In the genomic region with DNA sequence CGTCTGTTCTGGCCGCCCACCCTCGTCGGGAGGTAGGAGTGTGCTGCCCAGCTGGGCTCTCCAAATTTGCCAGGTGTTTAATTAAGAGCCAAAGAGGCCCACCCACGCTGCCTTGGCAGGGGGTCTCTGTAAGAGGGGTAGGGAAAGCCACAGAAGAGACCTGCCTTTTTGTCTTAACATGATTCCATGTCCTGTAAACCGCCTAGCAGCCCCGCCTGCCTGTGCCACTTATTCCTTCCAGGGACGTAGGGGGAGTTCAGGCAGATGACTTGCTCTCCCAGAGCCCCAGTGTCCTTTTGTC, we compare ENCODE assay signal across 12 cellular contexts. TPM values are rescaled to one million over a fixed set of nuclear protein-coding genes. Genes with fewer than 3 reads are reported as not detected.
A peak's percentile ranks its signal among the peaks of the same experiment; 100 is the strongest.
DNase-seq lines count a peak whose midpoint lies in the region; ATAC-seq and TF ChIP-seq lines count a peak whose summit lies in the region.
"Had no signal": no experiment of that assay in that cellular context is flagged by ENCODE, and none has a peak within 500 bp of the region (broad histone marks: within the 10 kb centered on the region; RNA-seq: fewer than 3 reads in every experiment).

No MANE protein-coding gene starts in this region.

- TF ChIP-seq CTCF in chondrocyte (IDR thresholded peaks at IDR 0.05) (no peak), neural progenitor cell (IDR thresholded peaks at IDR 0.05) (no peak)

- H3K4me3 ChIP-seq in neural progenitor cell = no peak overlapping the region
- H3K4me3 ChIP-seq: SK-N-MC had no signal

- no peak overlapping the region for H3K27ac ChIP-seq in neural progenitor cell
- H3K27ac ChIP-seq: SK-N-MC had no signal

- H3K27me3 Mint-ChIP-seq in chondrocyte (ENCODE audit: low read depth) (no peaks in the 10 kb centered on the region), neural progenitor cell (ENCODE audit: insufficient read depth, low read depth) (peaks cover 5% of the 10 kb centered on the region)

- no peak overlapping the region for H2AFZ ChIP-seq in neural progenitor cell (replicated peaks)

- H4K20me1 ChIP-seq in neural progenitor cell (ENCODE audit: low read depth) = peaks cover 9% of the 10 kb centered on the region

- H3K27me3 ChIP-seq in neural progenitor cell = peaks cover 15% of the 10 kb centered on the region

- H3K4me1 ChIP-seq in neural progenitor cell = peaks cover 20% of the 10 kb centered on the region

- peak overlapping the region; percentile 98 for H3K4me2 ChIP-seq in neural progenitor cell

- no peaks in the 10 kb centered on the region for H3K36me3 ChIP-seq in neural progenitor cell

- DNase-seq in DMS 273 (lab: John Stamatoyannopoulos, UW; ENCODE audit: unreplicated experiment) (peak; percentile 71), NCI-H345 (lab: John Stamatoyannopoulos, UW) (peak; percentile 32), chondrocyte (ENCODE audit: low spot score) (no peak), neural progenitor cell (ENCODE audit: low spot score) (peak; percentile 55), NCI-H1436 treated with DMSO at 0.1 percent for 48 hours (lab: John Stamatoyannopoulos, UW) (no peak), KG1 (lab: John Stamatoyannopoulos, UW) (no peak), NCI-H128 (lab: John Stamatoyannopoulos, UW; ENCODE audit: unreplicated experiment) (no peak)
- no peak for DNase-seq in stimulated activated effector memory CD8-positive, alpha-beta T cell treated with anti-CD3 and anti-CD28 coated beads, Interleukin-12 subunit alpha, Interleukin-12 subunit beta, amount 100 ng/mL, for 72 hours (ENCODE audit: low spot score in 2 of 2)
- DNase-seq: IMR-90, NCI-H1436, NCI-H82 had no signal

- H3F3A ChIP-seq in neural progenitor cell (ENCODE audit: low read depth) = peaks cover 17% of the 10 kb centered on the region

- H3K79me2 ChIP-seq in neural progenitor cell (ENCODE audit: low read depth) = no peaks in the 10 kb centered on the region

- H3K27ac Mint-ChIP-seq in chondrocyte (ENCODE audit: unreplicated experiment) (no peak overlapping the region), neural progenitor cell (no peak overlapping the region)
- H3K27ac Mint-ChIP-seq in stimulated activated effector memory CD8-positive, alpha-beta T cell treated with anti-CD3 and anti-CD28 coated beads, Interleukin-12 subunit alpha, Interleukin-12 subunit beta, amount 100 ng/mL, for 72 hours = no peak overlapping the region

- H3K9me3 Mint-ChIP-seq in chondrocyte (ENCODE audit: low read depth) (no peaks in the 10 kb centered on the region), neural progenitor cell (no peaks in the 10 kb centered on the region)
- H3K9me3 Mint-ChIP-seq in stimulated activated effector memory CD8-positive, alpha-beta T cell treated with anti-CD3 and anti-CD28 coated beads, Interleukin-12 subunit alpha, Interleukin-12 subunit beta, amount 100 ng/mL, for 72 hours = no peaks in the 10 kb centered on the region

- peaks cover 4% of the 10 kb centered on the region for H3K36me3 Mint-ChIP-seq in chondrocyte (ENCODE audit: low read depth)
- peaks cover 5% of the 10 kb centered on the region for H3K36me3 Mint-ChIP-seq in neural progenitor cell
- H3K36me3 Mint-ChIP-seq in stimulated activated effector memory CD8-positive, alpha-beta T cell treated with anti-CD3 and anti-CD28 coated beads, Interleukin-12 subunit alpha, Interleukin-12 subunit beta, amount 100 ng/mL, for 72 hours = peaks cover 7% of the 10 kb centered on the region

- H3K9ac ChIP-seq in neural progenitor cell = no peak overlapping the region

- H3K4me3 Mint-ChIP-seq in chondrocyte (ENCODE audit: unreplicated experiment) (peak overlapping the region; percentile 90), neural progenitor cell (peak overlapping the region; percentile 92)
- H3K4me3 Mint-ChIP-seq in stimulated activated effector memory CD8-positive, alpha-beta T cell treated with anti-CD3 and anti-CD28 coated beads, Interleukin-12 subunit alpha, Interleukin-12 subunit beta, amount 100 ng/mL, for 72 hours = no peak overlapping the region

- no peak for ATAC-seq in stimulated activated effector memory CD8-positive, alpha-beta T cell treated with anti-CD3 and anti-CD28 coated beads, Interleukin-12 subunit alpha, Interleukin-12 subunit beta, amount 100 ng/mL, for 72 hours

- no peaks in the 10 kb centered on the region for H3K9me3 ChIP-seq in neural progenitor cell (ENCODE audit: low read depth)

- H3K4me1 Mint-ChIP-seq in chondrocyte (ENCODE audit: low read depth) (peaks cover 20% of the 10 kb centered on the region), neural progenitor cell (peaks cover 29% of the 10 kb centered on the region)
- H3K4me1 Mint-ChIP-seq in stimulated activated effector memory CD8-positive, alpha-beta T cell treated with anti-CD3 and anti-CD28 coated beads, Interleukin-12 subunit alpha, Interleukin-12 subunit beta, amount 100 ng/mL, for 72 hours = peaks cover 8% of the 10 kb centered on the region

RNA-seq across cellular contexts. Expression of a gene that starts 2.1 kb away (rescaled TPM):
- total RNA-seq in chondrocyte (32.2 to 44.0 TPM (median 32.6 TPM) in 3 replicates), neural progenitor cell (ENCODE audit: low replicate concordance) (19.3 and 26.7 TPM in 2 replicates)

RNA-seq across cellular contexts. Expression of a gene that starts 31.2 kb away (rescaled TPM):
- total RNA-seq in chondrocyte (8.7 to 10.5 TPM (median 9.6 TPM) in 3 replicates), neural progenitor cell (ENCODE audit: low replicate concordance) (144 and 186 TPM in 2 replicates)

RNA-seq across cellular contexts. Expression of a gene that starts 31.6 kb away (rescaled TPM):
- 23.7 to 33.1 TPM (median 26.0 TPM) in 3 replicates for total RNA-seq in chondrocyte
- total RNA-seq in neural progenitor cell (ENCODE audit: low replicate concordance) = 72.7 and 87.2 TPM in 2 replicates

RNA-seq across cellular contexts. Expression of a gene that starts 51.2 kb away (rescaled TPM):
- 0.10 to 0.39 TPM in 2 of 3 replicates, not detected in the other for total RNA-seq in chondrocyte
- 0.09 TPM in 1 of 2 replicates, not detected in the other for total RNA-seq in neural progenitor cell (ENCODE audit: low replicate concordance)

Comparison
In these comparisons a context has a peak if more than half of its experiments do, and no peak if none do; other contexts are left out.
1. DNase-seq: peak in DMS 273 (single experiment), NCI-H345 (single experiment) and neural progenitor cell (single experiment); none in chondrocyte (single experiment), stimulated activated effector memory CD8-positive, alpha-beta T cell treated with anti-CD3 and anti-CD28 coated beads, Interleukin-12 subunit alpha, Interleukin-12 subunit beta, amount 100 ng/mL, for 72 hours (0 of 2), NCI-H1436 treated with DMSO at 0.1 percent for 48 hours (single experiment), KG1 (single experiment) and NCI-H128 (single experiment).
2. RNA of a gene that starts 31.2 kb away (total RNA-seq): 144 to 186 TPM in neural progenitor cell; 8.7 to 10.5 TPM in chondrocyte; every median in the first group is over 10 times any median in the second.